In the genomic region with DNA sequence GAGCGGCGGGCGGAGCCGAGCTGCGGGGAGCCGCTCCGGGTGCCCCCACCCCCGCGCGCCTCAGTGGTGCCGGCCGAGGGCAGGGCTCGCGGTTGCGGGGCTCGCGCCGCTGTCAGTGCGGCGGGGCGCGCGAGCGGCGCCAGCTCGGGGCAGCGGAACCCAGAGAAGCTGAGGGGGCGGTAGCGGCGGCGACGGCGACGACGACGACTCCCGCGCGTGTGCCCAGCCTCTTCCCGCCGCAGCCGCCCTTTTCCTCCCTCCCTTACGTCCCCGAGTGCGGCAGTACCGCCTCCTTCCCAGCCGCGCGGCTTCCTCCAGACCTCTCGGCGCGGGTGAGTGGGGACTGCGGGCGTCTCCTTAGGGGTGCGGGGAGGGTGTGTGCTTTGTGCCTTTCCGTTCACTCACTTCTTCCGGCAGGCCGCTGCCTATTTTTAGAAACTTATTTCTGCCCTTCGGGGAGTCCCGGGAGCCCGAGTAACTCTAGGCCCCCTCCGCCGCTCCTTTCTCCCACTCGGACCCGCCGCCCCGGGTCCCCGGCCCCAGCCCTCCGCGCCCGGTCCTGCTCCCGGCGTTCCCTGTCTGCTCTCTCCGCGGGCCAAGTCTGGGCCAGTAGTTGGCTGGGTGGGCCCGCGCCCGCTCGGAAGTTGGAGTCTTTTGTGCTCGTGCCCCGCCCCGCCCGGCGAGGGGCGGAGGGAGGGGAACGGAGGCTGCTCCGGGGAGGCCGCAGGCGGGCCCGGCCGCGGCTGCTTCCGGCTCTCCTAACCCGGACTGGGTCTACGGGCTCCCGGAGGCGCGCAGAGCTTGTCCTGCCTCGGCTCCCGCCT, we compare ENCODE assay signal across 1 cellular context.
TF ChIP-seq lines count a peak whose summit lies in the region.

Gene RALY (plus strand): TSS at position 112 of the 824 bp plus-strand sequence. CDS start 78,164 bp downstream, outside the sequence.

TF ChIP-seq in GM12878, 131 proteins besides CTCF, POLR2A, EP300 and RAD21 (continued from another document and continues in another):
- TF ChIP-seq, protein P1, sequence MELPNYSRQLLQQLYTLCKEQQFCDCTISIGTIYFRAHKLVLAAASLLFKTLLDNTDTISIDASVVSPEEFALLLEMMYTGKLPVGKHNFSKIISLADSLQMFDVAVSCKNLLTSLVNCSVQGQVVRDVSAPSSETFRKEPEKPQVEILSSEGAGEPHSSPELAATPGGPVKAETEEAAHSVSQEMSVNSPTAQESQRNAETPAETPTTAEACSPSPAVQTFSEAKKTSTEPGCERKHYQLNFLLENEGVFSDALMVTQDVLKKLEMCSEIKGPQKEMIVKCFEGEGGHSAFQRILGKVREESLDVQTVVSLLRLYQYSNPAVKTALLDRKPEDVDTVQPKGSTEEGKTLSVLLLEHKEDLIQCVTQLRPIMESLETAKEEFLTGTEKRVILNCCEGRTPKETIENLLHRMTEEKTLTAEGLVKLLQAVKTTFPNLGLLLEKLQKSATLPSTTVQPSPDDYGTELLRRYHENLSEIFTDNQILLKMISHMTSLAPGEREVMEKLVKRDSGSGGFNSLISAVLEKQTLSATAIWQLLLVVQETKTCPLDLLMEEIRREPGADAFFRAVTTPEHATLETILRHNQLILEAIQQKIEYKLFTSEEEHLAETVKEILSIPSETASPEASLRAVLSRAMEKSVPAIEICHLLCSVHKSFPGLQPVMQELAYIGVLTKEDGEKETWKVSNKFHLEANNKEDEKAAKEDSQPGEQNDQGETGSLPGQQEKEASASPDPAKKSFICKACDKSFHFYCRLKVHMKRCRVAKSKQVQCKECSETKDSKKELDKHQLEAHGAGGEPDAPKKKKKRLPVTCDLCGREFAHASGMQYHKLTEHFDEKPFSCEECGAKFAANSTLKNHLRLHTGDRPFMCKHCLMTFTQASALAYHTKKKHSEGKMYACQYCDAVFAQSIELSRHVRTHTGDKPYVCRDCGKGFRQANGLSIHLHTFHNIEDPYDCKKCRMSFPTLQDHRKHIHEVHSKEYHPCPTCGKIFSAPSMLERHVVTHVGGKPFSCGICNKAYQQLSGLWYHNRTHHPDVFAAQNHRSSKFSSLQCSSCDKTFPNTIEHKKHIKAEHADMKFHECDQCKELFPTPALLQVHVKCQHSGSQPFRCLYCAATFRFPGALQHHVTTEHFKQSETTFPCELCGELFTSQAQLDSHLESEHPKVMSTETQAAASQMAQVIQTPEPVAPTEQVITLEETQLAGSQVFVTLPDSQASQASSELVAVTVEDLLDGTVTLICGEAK (IDR thresholded peaks at IDR 0.05; ENCODE audit: borderline replicate concordance) = no peak; the same call in 1 of the 2 replicates
- no peak for TF ChIP-seq TCF7 (IDR thresholded peaks at IDR 0.05; ENCODE audit: borderline replicate concordance)
- no peak for TF ChIP-seq SMAD1 (IDR thresholded peaks at IDR 0.05; ENCODE audit: low read depth, partially characterized antibody)
- TF ChIP-seq PKNOX1 (IDR thresholded peaks at IDR 0.05) = no peak
- TF ChIP-seq ASH2L (IDR thresholded peaks at IDR 0.05; ENCODE audit: borderline replicate concordance, low read depth) = peak; percentile 58; the same call in 1 of the 2 replicates
- TF ChIP-seq CREB1 (IDR thresholded peaks at IDR 0.05; ENCODE audit: low read depth) = no peak
- no peak for TF ChIP-seq NR2C1 (IDR thresholded peaks at IDR 0.05)
- TF ChIP-seq NFXL1 (IDR thresholded peaks at IDR 0.05; ENCODE audit: borderline replicate concordance) = no peak
- TF ChIP-seq SIX5 (IDR thresholded peaks at IDR 0.05; ENCODE audit: low read depth, low read length, severe bottlenecking) = no peak
- TF ChIP-seq IKZF2 (IDR thresholded peaks at IDR 0.05) = no peak; a peak in 1 of 4 replicates
- TF ChIP-seq LARP7 (IDR thresholded peaks at IDR 0.05) = peak; percentile 97
- peak; percentile 61; the same call in 1 of the 2 replicates for TF ChIP-seq ZSCAN29 (IDR thresholded peaks at IDR 0.05)
- TF ChIP-seq, protein P2, sequence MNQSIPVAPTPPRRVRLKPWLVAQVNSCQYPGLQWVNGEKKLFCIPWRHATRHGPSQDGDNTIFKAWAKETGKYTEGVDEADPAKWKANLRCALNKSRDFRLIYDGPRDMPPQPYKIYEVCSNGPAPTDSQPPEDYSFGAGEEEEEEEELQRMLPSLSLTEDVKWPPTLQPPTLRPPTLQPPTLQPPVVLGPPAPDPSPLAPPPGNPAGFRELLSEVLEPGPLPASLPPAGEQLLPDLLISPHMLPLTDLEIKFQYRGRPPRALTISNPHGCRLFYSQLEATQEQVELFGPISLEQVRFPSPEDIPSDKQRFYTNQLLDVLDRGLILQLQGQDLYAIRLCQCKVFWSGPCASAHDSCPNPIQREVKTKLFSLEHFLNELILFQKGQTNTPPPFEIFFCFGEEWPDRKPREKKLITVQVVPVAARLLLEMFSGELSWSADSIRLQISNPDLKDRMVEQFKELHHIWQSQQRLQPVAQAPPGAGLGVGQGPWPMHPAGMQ (IDR thresholded peaks at IDR 0.05; ENCODE audit: borderline replicate concordance) = no peak
- TF ChIP-seq KLF5 (IDR thresholded peaks at IDR 0.05; ENCODE audit: partially characterized antibody) = no peak
- no peak for TF ChIP-seq CHD4 (IDR thresholded peaks at IDR 0.05)
- peak; percentile 43; the same call in 1 of the 2 replicates for TF ChIP-seq ZNF217 (IDR thresholded peaks at IDR 0.05)
- TF ChIP-seq MTA2 (IDR thresholded peaks at IDR 0.05; ENCODE audit: low read depth) = no peak
- peak; percentile 89 for TF ChIP-seq ZNF207 (IDR thresholded peaks at IDR 0.05; ENCODE audit: borderline replicate concordance)
- peak; percentile 86 for TF ChIP-seq TCF3 (IDR thresholded peaks at IDR 0.05; ENCODE audit: borderline replicate concordance, insufficient read depth, low read depth, low read length)
- no peak for TF ChIP-seq SUZ12 (IDR thresholded peaks at IDR 0.05; ENCODE audit: unreplicated experiment)
- TF ChIP-seq HDGF (IDR thresholded peaks at IDR 0.05) = no peak
- no peak; the same call in none of the 2 replicates for TF ChIP-seq SIN3A (IDR thresholded peaks at IDR 0.05; ENCODE audit: low read depth, low read length)
- no peak for TF ChIP-seq ZBTB4 (CRISPR knock-in tag; IDR thresholded peaks at IDR 0.05)
- no peak for TF ChIP-seq EZH2 (IDR thresholded peaks at IDR 0.05; ENCODE audit: borderline replicate concordance, control insufficient read depth, low read depth, low read length)
- peak; percentile 35; the same call in 1 of the 2 replicates for TF ChIP-seq PAX5 (IDR thresholded peaks at IDR 0.05; ENCODE audit: borderline replicate concordance, low read depth, low read length)
- no peak for TF ChIP-seq SMC3 (IDR thresholded peaks at IDR 0.05; ENCODE audit: borderline replicate concordance, low read length)
- TF ChIP-seq, protein P3, sequence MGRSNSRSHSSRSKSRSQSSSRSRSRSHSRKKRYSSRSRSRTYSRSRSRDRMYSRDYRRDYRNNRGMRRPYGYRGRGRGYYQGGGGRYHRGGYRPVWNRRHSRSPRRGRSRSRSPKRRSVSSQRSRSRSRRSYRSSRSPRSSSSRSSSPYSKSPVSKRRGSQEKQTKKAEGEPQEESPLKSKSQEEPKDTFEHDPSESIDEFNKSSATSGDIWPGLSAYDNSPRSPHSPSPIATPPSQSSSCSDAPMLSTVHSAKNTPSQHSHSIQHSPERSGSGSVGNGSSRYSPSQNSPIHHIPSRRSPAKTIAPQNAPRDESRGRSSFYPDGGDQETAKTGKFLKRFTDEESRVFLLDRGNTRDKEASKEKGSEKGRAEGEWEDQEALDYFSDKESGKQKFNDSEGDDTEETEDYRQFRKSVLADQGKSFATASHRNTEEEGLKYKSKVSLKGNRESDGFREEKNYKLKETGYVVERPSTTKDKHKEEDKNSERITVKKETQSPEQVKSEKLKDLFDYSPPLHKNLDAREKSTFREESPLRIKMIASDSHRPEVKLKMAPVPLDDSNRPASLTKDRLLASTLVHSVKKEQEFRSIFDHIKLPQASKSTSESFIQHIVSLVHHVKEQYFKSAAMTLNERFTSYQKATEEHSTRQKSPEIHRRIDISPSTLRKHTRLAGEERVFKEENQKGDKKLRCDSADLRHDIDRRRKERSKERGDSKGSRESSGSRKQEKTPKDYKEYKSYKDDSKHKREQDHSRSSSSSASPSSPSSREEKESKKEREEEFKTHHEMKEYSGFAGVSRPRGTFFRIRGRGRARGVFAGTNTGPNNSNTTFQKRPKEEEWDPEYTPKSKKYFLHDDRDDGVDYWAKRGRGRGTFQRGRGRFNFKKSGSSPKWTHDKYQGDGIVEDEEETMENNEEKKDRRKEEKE (IDR thresholded peaks at IDR 0.05) = no peak
- no peak for TF ChIP-seq SPI1 (IDR thresholded peaks at IDR 0.05; ENCODE audit: borderline replicate concordance, insufficient read depth, low read depth, low read length)
- no peak for TF ChIP-seq FOXK2 (IDR thresholded peaks at IDR 0.05)
- TF ChIP-seq ESRRA (IDR thresholded peaks at IDR 0.05; ENCODE audit: low read length) = no peak
- no peak for TF ChIP-seq YBX1 (IDR thresholded peaks at IDR 0.05)
- TF ChIP-seq, protein P4, sequence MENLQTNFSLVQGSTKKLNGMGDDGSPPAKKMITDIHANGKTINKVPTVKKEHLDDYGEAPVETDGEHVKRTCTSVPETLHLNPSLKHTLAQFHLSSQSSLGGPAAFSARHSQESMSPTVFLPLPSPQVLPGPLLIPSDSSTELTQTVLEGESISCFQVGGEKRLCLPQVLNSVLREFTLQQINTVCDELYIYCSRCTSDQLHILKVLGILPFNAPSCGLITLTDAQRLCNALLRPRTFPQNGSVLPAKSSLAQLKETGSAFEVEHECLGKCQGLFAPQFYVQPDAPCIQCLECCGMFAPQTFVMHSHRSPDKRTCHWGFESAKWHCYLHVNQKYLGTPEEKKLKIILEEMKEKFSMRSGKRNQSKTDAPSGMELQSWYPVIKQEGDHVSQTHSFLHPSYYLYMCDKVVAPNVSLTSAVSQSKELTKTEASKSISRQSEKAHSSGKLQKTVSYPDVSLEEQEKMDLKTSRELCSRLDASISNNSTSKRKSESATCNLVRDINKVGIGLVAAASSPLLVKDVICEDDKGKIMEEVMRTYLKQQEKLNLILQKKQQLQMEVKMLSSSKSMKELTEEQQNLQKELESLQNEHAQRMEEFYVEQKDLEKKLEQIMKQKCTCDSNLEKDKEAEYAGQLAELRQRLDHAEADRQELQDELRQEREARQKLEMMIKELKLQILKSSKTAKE (IDR thresholded peaks at IDR 0.05; ENCODE audit: low read depth, poor library complexity, severe bottlenecking) = no peak
- TF ChIP-seq CBX3 (IDR thresholded peaks at IDR 0.05; ENCODE audit: borderline replicate concordance, low read depth) = no peak
- no peak for TF ChIP-seq ETV6 (conservative IDR thresholded peaks at IDR 0.05 in 1 of 2, IDR thresholded peaks at IDR 0.05 in 1 of 2; ENCODE audit: borderline replicate concordance in 1 of 2, low read depth in 1 of 2)
- TF ChIP-seq NFYA (IDR thresholded peaks at IDR 0.05; ENCODE audit: borderline replicate concordance, low read depth, low read length) = no peak
- TF ChIP-seq IRF4 (IDR thresholded peaks at IDR 0.05; ENCODE audit: low read depth, low read length) = no peak
- no peak for TF ChIP-seq ATF3 (IDR thresholded peaks at IDR 0.05; ENCODE audit: borderline replicate concordance, extremely low read depth, low read depth, low read length)
- no peak for TF ChIP-seq BRCA1 (IDR thresholded peaks at IDR 0.05; ENCODE audit: low read depth, low read length)
- 0 out of 2 replicates have a peak, but pooled peaks have one; percentile 11 for TF ChIP-seq RELB (IDR thresholded peaks at IDR 0.05; ENCODE audit: low read depth)
